In genomic region chr13:40732658-40733057, GRCh38 we compare ENCODE assay signal across 28 cellular contexts.
"Had no signal": no experiment of that assay in that cellular context is flagged by ENCODE, and none has a peak within 500 bp of the region (broad histone marks: within the 10 kb centered on the region; RNA-seq: fewer than 3 reads in every experiment).

No MANE protein-coding gene starts in this region.

- H3K9me3 Mint-ChIP-seq: stimulated activated effector memory CD8-positive, alpha-beta T cell treated with anti-CD3 and anti-CD28 coated beads, Interleukin-12 subunit alpha, Interleukin-12 subunit beta, amount 100 ng/mL, for 72 hours had no signal

- H3K4me3 ChIP-seq: dorsolateral prefrontal cortex, gastroesophageal sphincter, heart right ventricle, lower lobe of right lung, prostate gland, right atrium auricular region, smooth muscle cell, thoracic aorta, tibial nerve, upper lobe of left lung had no signal

- H3K36me3 ChIP-seq: prostate gland had no signal

- H3K9me3 ChIP-seq: gastroesophageal sphincter, heart right ventricle, lower lobe of right lung, prostate gland, right atrium auricular region, thoracic aorta, tibial nerve, upper lobe of left lung had no signal

- H3K4me3 Mint-ChIP-seq: endodermal cell; nephron progenitor cell; stimulated activated effector memory CD8-positive, alpha-beta T cell treated with anti-CD3 and anti-CD28 coated beads, Interleukin-12 subunit alpha, Interleukin-12 subunit beta, amount 100 ng/mL, for 72 hours had no signal

- H3K27ac Mint-ChIP-seq: endodermal cell; nephron progenitor cell; stimulated activated effector memory CD8-positive, alpha-beta T cell treated with anti-CD3 and anti-CD28 coated beads, Interleukin-12 subunit alpha, Interleukin-12 subunit beta, amount 100 ng/mL, for 72 hours had no signal

- H3K4me1 ChIP-seq: foreskin keratinocyte, gastroesophageal sphincter, heart right ventricle, lower lobe of right lung, prostate gland, right atrium auricular region, tibial nerve, upper lobe of left lung had no signal

- H3K4me2 ChIP-seq: smooth muscle cell had no signal

- H3K27ac ChIP-seq: dorsolateral prefrontal cortex, epithelial cell of prostate, foreskin keratinocyte, gastroesophageal sphincter, heart right ventricle, lower lobe of right lung, prostate gland, right atrium auricular region, thoracic aorta, tibial nerve, upper lobe of left lung had no signal

- DNase-seq: cerebellar nuclear complex; dorsolateral prefrontal cortex; effector CD4-positive, alpha-beta T cell; endodermal cell; foreskin keratinocyte; glutamatergic neuron; heart right ventricle; hippocampal formation; islet precursor cell; left ventricle myocardium superior; lower lobe of right lung; nephron progenitor cell; nucleus accumbens; stimulated activated CD4-positive, alpha-beta T cell treated with anti-CD3 and anti-CD28 coated beads, Interleukin-12 subunit alpha, Interleukin-12 subunit beta, amount 100 ng/mL, for 4 hours; stimulated activated CD4-positive, alpha-beta T cell treated with anti-CD3 and anti-CD28 coated beads, Interleukin-1b, Interleukin-23, amount 100 ng/mL, for 48 hours; stimulated activated CD4-positive, alpha-beta T cell treated with anti-CD3 and anti-CD28 coated beads, Interleukin-4, amount 100 ng/mL, for 1 hour; stimulated activated naive CD4-positive, alpha-beta T cell treated with Interleukin-2 at 50 U/mL for 16 hours; upper lobe of left lung had no signal

- H3K4me1 Mint-ChIP-seq: endodermal cell had no signal

- ATAC-seq: esophagus mucosa; foreskin keratinocyte; gastroesophageal sphincter; heart right ventricle; left ventricle myocardium superior; lower lobe of right lung; sciatic nerve; stimulated activated effector memory CD8-positive, alpha-beta T cell treated with anti-CD3 and anti-CD28 coated beads, Interleukin-12 subunit alpha, Interleukin-12 subunit beta, amount 100 ng/mL, for 72 hours had no signal

- H3K27me3 ChIP-seq: dorsolateral prefrontal cortex, foreskin keratinocyte, gastroesophageal sphincter, heart right ventricle, right atrium auricular region, tibial nerve, upper lobe of left lung had no signal
